ENCODE assay signal across 6 cellular contexts in the genomic region with DNA sequence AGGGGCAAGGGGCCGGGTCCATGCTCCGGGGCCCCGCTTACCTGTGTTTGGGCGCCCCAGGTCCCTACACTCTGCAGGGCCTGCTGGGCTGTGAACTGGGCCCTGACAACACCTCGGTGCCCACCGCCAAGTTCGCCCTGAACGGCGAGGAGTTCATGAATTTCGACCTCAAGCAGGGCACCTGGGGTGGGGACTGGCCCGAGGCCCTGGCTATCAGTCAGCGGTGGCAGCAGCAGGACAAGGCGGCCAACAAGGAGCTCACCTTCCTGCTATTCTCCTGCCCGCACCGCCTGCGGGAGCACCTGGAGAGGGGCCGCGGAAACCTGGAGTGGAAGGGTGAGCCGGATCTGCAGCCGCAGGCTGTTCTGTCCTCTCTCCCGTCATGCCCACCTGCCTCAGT. TPM values are rescaled to one million over a fixed set of nuclear protein-coding genes. Genes with fewer than 3 reads are reported as not detected.
DNase-seq lines count a peak whose midpoint lies in the region; ATAC-seq and TF ChIP-seq lines count a peak whose summit lies in the region.

No MANE protein-coding gene starts in this region.

- no peak for TF ChIP-seq CTCF in nephron (IDR thresholded peaks at IDR 0.05; ENCODE audit: unreplicated experiment in 3 of 3)

- H3K27me3 Mint-ChIP-seq in activated T-helper 17 cell treated with anti-CD3 and anti-CD28 coated beads, Interleukin-2, amount 50 U/mL, for 72 hours, result no peaks in the 10 kb centered on the region
- no peaks in the 10 kb centered on the region for H3K27me3 Mint-ChIP-seq in nephron (ENCODE audit: low read depth)

- H3K4me3 Mint-ChIP-seq in activated T-helper 17 cell treated with anti-CD3 and anti-CD28 coated beads, Interleukin-2, amount 50 U/mL, for 72 hours, result peak overlapping the region; percentile 79
- H3K4me3 Mint-ChIP-seq in nephron, result peak overlapping the region; percentile 93 to 96 (median 93)

- peak; percentile 2 for DNase-seq in H4 (ENCODE audit: low spot score)
- DNase-seq in NCI-H2029 (lab: John Stamatoyannopoulos, UW), result no peak
- DNase-seq in D341Med (ENCODE audit: low spot score), result no peak

- no peaks in the 10 kb centered on the region for H3K36me3 Mint-ChIP-seq in activated T-helper 17 cell treated with anti-CD3 and anti-CD28 coated beads, Interleukin-2, amount 50 U/mL, for 72 hours (ENCODE audit: low read depth)
- peaks cover 22% of the 10 kb centered on the region for H3K36me3 Mint-ChIP-seq in nephron (ENCODE audit: low read depth)

- H3K9me3 Mint-ChIP-seq in activated T-helper 17 cell treated with anti-CD3 and anti-CD28 coated beads, Interleukin-2, amount 50 U/mL, for 72 hours, result no peaks in the 10 kb centered on the region
- no peaks in the 10 kb centered on the region for H3K9me3 Mint-ChIP-seq in nephron

- peak overlapping the region; percentile 75 for H3K27ac Mint-ChIP-seq in activated T-helper 17 cell treated with anti-CD3 and anti-CD28 coated beads, Interleukin-2, amount 50 U/mL, for 72 hours
- peak overlapping the region; percentile 97 to 99 (median 98) for H3K27ac Mint-ChIP-seq in nephron

- peaks cover 10% of the 10 kb centered on the region for H3K4me1 Mint-ChIP-seq in activated T-helper 17 cell treated with anti-CD3 and anti-CD28 coated beads, Interleukin-2, amount 50 U/mL, for 72 hours
- peaks cover 20% of the 10 kb centered on the region for H3K4me1 Mint-ChIP-seq in nephron

- no peak for ATAC-seq in activated T-helper 17 cell treated with anti-CD3 and anti-CD28 coated beads, Interleukin-2, amount 50 U/mL, for 72 hours (replicated peaks)
- no peak for ATAC-seq in GM21360 (IDR thresholded peaks at IDR 0.05; ENCODE audit: unreplicated experiment)

RNA-seq across cellular contexts. Expression of a gene that starts 1.7 kb away (rescaled TPM):
- 2.3 and 2.7 TPM in 2 replicates for total RNA-seq in H4 (2014; rRNA removed; shearing (Covaris generic))
- total RNA-seq in activated T-helper 17 cell treated with anti-CD3 and anti-CD28 coated beads, Interleukin-2, amount 50 U/mL, for 72 hours, result 10 to 100 TPM; 11.1 to 15.8 TPM

RNA-seq across cellular contexts. Expression of a gene that starts 13.7 kb away (rescaled TPM):
- total RNA-seq in H4 (2014; rRNA removed; shearing (Covaris generic)), result 6.1 and 7.6 TPM in 2 replicates
- 10 to 100 TPM in 1 of 2 donors, 1 to 10 TPM in 1; 1.2 to 11.8 TPM for total RNA-seq in activated T-helper 17 cell treated with anti-CD3 and anti-CD28 coated beads, Interleukin-2, amount 50 U/mL, for 72 hours

RNA-seq across cellular contexts. Expression of a gene that starts 17.9 kb away (rescaled TPM):
- total RNA-seq in H4 (2014; rRNA removed; shearing (Covaris generic)), result 6,191 and 6,227 TPM in 2 replicates
- total RNA-seq in activated T-helper 17 cell treated with anti-CD3 and anti-CD28 coated beads, Interleukin-2, amount 50 U/mL, for 72 hours, result 1,000 to 10,000 TPM; 2,381 to 3,085 TPM

RNA-seq across cellular contexts. Expression of a gene that starts 26.7 kb away (rescaled TPM):
- 3,219 and 3,620 TPM in 2 replicates for total RNA-seq in H4 (2014; rRNA removed; shearing (Covaris generic))
- total RNA-seq in activated T-helper 17 cell treated with anti-CD3 and anti-CD28 coated beads, Interleukin-2, amount 50 U/mL, for 72 hours, result 1,000 to 10,000 TPM; 3,905 to 4,763 TPM

RNA-seq across cellular contexts. Expression of a gene that starts 40.1 kb away (rescaled TPM):
- total RNA-seq in H4 (2014; rRNA removed; shearing (Covaris generic)), result 2.6 and 6.0 TPM in 2 replicates
- total RNA-seq in activated T-helper 17 cell treated with anti-CD3 and anti-CD28 coated beads, Interleukin-2, amount 50 U/mL, for 72 hours, result 10 to 100 TPM; 77.2 to 92.8 TPM
